In the genomic region with DNA sequence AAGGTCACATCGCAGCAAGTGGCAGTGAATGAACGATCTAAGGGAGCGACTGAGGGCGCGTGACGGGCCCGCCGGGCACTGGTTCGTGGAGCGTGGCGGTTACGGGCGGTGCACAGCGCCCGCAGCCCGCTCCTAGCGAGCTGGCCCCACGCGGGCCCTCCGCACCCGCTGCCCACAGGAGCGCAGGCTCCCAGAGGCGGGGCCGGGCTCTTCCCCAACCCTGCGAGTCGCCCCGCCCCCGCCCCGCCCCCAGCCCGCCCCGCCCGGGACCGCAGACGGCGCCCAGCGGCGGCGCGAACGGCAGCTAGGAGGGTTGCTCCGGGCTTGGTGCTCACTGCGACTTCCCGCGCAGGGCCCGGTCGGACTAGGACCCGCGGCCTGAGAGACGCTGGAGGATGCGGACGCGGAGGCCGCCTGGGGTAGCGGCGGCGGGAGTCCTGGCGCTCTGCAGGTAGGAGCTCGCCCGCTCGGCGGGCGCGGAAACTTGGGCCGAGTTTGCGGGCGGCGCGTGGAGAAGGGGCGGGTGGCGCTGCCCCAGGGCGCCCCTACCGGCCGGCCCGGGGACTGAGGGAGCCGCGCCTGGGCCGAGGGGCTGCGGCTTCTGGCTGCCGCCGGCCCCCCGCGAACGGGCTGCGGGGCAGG, we compare ENCODE assay signal across 8 cellular contexts. TPM values are rescaled to one million over a fixed set of nuclear protein-coding genes. Genes with fewer than 3 reads are reported as not detected.
DNase-seq lines count a peak whose midpoint lies in the region; ATAC-seq and TF ChIP-seq lines count a peak whose summit lies in the region.

Gene C15orf39 (plus strand): TSS at position 274 of the 642 bp plus-strand sequence. CDS start 4,167 bp downstream, outside the sequence.

- H3K27ac Mint-ChIP-seq in Calu3 (ENCODE audit: unreplicated experiment) (peak within 1 kb of the TSS; percentile 79), neural progenitor cell (no peak within 1 kb of the TSS)

- no peaks in the 10 kb centered on the region for H3K9me3 Mint-ChIP-seq in Calu3 (ENCODE audit: low read depth, unreplicated experiment)
- H3K9me3 Mint-ChIP-seq in neural progenitor cell: no peaks in the 10 kb centered on the region

- H3K9ac ChIP-seq in neural progenitor cell (no peak within 1 kb of the TSS), subcutaneous abdominal adipose tissue (ENCODE audit: low read length in 5 of 5) (peak within 1 kb of the TSS; percentile 92 to 97 (median 93))

- H3K9me3 ChIP-seq in neural progenitor cell (ENCODE audit: low read depth) (no peaks in the 10 kb centered on the region), subcutaneous abdominal adipose tissue (ENCODE audit: control insufficient read depth in 5 of 5, low read length in 5 of 5) (no peaks in the 10 kb centered on the region)

- H3K4me3 ChIP-seq in fibroblast of villous mesenchyme (ENCODE audit: low read depth, low read length) (peak within 1 kb of the TSS; percentile 98), neural progenitor cell (peak within 1 kb of the TSS; percentile 83), subcutaneous abdominal adipose tissue (ENCODE audit: low read depth in 1 of 5, low read length in 5 of 5) (peak within 1 kb of the TSS; percentile 84 to 92 (median 88))

- H3K27ac ChIP-seq in neural progenitor cell (no peak within 1 kb of the TSS), subcutaneous abdominal adipose tissue (ENCODE audit: low read depth, low read length) (peak within 1 kb of the TSS; percentile 94)

- H3F3A ChIP-seq in neural progenitor cell (ENCODE audit: low read depth): peaks cover 9% of the 10 kb centered on the region

- peak within 1 kb of the TSS; percentile 89 for H3K4me2 ChIP-seq in neural progenitor cell

- CTCF ChIA-PET in Calu3 (lab: Charles Lee): interaction anchor here (0.6 to 4.0 kb wide), 19 partner anchors 13 to 354 kb away, joined by 3 to 76 read pairs (median 5); partner anchors contain the start of gene PPCDC

- no peaks in the 10 kb centered on the region for H3K36me3 ChIP-seq in neural progenitor cell
- peaks cover 0 to 12% (median 9%) of the 10 kb centered on the region in 5 donors for H3K36me3 ChIP-seq in subcutaneous abdominal adipose tissue (ENCODE audit: control insufficient read depth in 5 of 5, insufficient read depth in 5 of 5, low read length in 5 of 5)

- peak; percentile 42 for ATAC-seq in GM19463 (IDR thresholded peaks at IDR 0.05; ENCODE audit: unreplicated experiment)

- intact Hi-C loops in Calu3 (cut with micrococcal nuclease; ENCODE audit: unreplicated experiment): loop anchor here (1.0 to 10.0 kb wide), 2 partner anchors 47 to 97 kb away; no protein-coding TSS in a partner anchor

- peak within 1 kb of the TSS; percentile 94 for H3K4me3 Mint-ChIP-seq in Calu3 (ENCODE audit: low read depth, unreplicated experiment)
- H3K4me3 Mint-ChIP-seq in neural progenitor cell: peak within 1 kb of the TSS; percentile 97

- peaks cover 44% of the 10 kb centered on the region for H4K20me1 ChIP-seq in neural progenitor cell (ENCODE audit: low read depth)

- H3K36me3 Mint-ChIP-seq in Calu3 (ENCODE audit: insufficient read depth, unreplicated experiment) (peaks cover 64% of the 10 kb centered on the region), neural progenitor cell (no peaks in the 10 kb centered on the region)

- BruUV-seq in Calu3 (replicated peaks; lab: Mats Ljungman, UMichigan): TSS peak; percentile 5

- H2AFZ ChIP-seq in neural progenitor cell (replicated peaks): peak within 1 kb of the TSS; percentile 63

- TF ChIP-seq CTCF in Calu3 (IDR thresholded peaks at IDR 0.05; ENCODE audit: unreplicated experiment) (peak; percentile 92), fibroblast of villous mesenchyme (IDR thresholded peaks at IDR 0.05; ENCODE audit: insufficient read depth, low read depth, low read length) (peak; percentile 66), neural progenitor cell (IDR thresholded peaks at IDR 0.05) (peak; percentile 86)

- H3K79me2 ChIP-seq in neural progenitor cell (ENCODE audit: low read depth): peaks cover 45% of the 10 kb centered on the region

- peaks cover 19% of the 10 kb centered on the region for H3K4me1 ChIP-seq in neural progenitor cell
- H3K4me1 ChIP-seq in subcutaneous abdominal adipose tissue (ENCODE audit: control insufficient read depth in 5 of 5, insufficient read depth in 5 of 5, low read length in 5 of 5): peaks cover 11 to 62% (median 58%) of the 10 kb centered on the region in 5 donors

- H3K27me3 ChIP-seq in neural progenitor cell (peaks cover 42% of the 10 kb centered on the region), subcutaneous abdominal adipose tissue (ENCODE audit: control insufficient read depth in 5 of 5, insufficient read depth in 4 of 5, low read length in 5 of 5) (no peaks in the 10 kb centered on the region)

- peaks cover 54% of the 10 kb centered on the region for H3K4me1 Mint-ChIP-seq in Calu3 (ENCODE audit: low read depth, unreplicated experiment)
- peaks cover 38% of the 10 kb centered on the region for H3K4me1 Mint-ChIP-seq in neural progenitor cell

- H3K27me3 Mint-ChIP-seq in Calu3 (ENCODE audit: unreplicated experiment) (no peaks in the 10 kb centered on the region), neural progenitor cell (ENCODE audit: insufficient read depth, low read depth) (peaks cover 35% of the 10 kb centered on the region)

- DNase-seq in Calu3 (peak; percentile 86), HT-29 (ENCODE audit: low spot score) (peak; percentile 83), SHP77 (lab: John Stamatoyannopoulos, UW) (peak; percentile 25 to 61), activated gamma-delta T cell (lab: John Stamatoyannopoulos, UW) (peak; percentile 74), fibroblast of villous mesenchyme (ENCODE audit: low read depth) (peak; percentile 83), neural progenitor cell (ENCODE audit: low spot score) (peak; percentile 88)

RNA-seq across cellular contexts. Expression of gene C15orf39, which starts in this region (rescaled TPM):
- total RNA-seq in Calu3 (2022) (77.2 and 86.5 TPM in 2 replicates), fibroblast of villous mesenchyme (8.1 and 9.1 TPM in 2 replicates), neural progenitor cell (ENCODE audit: low replicate concordance) (1.2 and 7.1 TPM in 2 replicates)
- total RNA-seq in HT-29 (2014; rRNA removed; shearing (Covaris generic)): 59.0 and 76.6 TPM in 2 replicates
